Comparison of ENCODE assay signal across 1 cellular context in the genomic region with DNA sequence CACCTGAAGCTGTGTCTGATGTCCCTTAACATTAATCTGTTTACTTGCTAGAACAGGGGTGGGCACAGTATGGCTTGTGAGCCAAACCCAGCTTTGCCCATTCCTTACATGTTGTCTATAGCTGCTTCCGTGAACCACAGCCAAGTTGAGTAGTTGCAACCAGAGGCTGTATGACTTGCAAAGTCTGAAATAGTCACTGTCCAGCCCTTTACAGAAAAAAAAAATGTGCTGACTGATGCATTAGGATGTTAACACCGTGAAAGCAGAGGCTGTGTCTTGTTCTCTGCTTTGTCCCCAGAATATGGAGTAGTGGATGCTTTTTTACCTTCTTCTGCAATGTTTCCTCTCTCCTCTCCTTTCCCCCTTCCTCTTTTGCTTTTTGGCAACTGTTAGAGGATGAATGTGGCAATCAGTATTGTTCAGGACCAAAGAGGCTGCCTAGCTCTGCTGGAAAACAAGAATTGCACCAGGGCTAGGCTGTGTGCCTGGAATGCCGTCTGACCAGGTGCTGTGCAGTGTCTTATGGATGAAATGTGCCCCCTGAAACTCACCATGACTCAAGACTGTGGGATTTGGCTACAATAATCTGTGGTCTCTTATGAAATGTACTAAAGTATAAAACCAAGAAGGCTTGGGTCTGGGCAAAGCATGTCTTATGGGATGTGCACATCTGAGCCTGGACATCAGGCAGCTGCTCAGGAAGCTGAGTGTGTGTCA.
TF ChIP-seq lines count a peak whose summit lies in the region.

No MANE protein-coding gene starts in this region.

TF ChIP-seq in HepG2, 621 proteins besides CTCF, POLR2A, EP300 and RAD21 (continued from another document):
- TF ChIP-seq, protein P1, sequence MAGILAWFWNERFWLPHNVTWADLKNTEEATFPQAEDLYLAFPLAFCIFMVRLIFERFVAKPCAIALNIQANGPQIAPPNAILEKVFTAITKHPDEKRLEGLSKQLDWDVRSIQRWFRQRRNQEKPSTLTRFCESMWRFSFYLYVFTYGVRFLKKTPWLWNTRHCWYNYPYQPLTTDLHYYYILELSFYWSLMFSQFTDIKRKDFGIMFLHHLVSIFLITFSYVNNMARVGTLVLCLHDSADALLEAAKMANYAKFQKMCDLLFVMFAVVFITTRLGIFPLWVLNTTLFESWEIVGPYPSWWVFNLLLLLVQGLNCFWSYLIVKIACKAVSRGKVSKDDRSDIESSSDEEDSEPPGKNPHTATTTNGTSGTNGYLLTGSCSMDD (CRISPR knock-in tag; IDR thresholded peaks at IDR 0.05): no peak
- TF ChIP-seq, protein P2, sequence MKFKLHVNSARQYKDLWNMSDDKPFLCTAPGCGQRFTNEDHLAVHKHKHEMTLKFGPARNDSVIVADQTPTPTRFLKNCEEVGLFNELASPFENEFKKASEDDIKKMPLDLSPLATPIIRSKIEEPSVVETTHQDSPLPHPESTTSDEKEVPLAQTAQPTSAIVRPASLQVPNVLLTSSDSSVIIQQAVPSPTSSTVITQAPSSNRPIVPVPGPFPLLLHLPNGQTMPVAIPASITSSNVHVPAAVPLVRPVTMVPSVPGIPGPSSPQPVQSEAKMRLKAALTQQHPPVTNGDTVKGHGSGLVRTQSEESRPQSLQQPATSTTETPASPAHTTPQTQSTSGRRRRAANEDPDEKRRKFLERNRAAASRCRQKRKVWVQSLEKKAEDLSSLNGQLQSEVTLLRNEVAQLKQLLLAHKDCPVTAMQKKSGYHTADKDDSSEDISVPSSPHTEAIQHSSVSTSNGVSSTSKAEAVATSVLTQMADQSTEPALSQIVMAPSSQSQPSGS (CRISPR knock-in tag; IDR thresholded peaks at IDR 0.05): no peak
- TF ChIP-seq ARHGAP35 (CRISPR knock-in tag; IDR thresholded peaks at IDR 0.05; ENCODE audit: borderline replicate concordance): no peak
- TF ChIP-seq, protein P3, sequence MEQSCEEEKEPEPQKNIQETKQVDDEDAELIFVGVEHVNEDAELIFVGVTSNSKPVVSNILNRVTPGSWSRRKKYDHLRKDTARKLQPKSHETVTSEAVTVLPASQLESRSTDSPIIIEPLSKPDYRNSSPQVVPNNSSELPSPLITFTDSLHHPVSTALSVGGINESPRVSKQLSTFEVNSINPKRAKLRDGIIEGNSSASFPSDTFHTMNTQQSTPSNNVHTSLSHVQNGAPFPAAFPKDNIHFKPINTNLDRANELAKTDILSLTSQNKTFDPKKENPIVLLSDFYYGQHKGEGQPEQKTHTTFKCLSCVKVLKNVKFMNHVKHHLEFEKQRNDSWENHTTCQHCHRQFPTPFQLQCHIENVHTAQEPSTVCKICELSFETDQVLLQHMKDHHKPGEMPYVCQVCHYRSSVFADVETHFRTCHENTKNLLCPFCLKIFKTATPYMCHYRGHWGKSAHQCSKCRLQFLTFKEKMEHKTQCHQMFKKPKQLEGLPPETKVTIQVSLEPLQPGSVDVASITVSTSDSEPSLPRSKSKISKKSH (CRISPR knock-in tag; IDR thresholded peaks at IDR 0.05; ENCODE audit: borderline replicate concordance): no peak
- peak; percentile 60 to 80 for TF ChIP-seq MAFK (conservative IDR thresholded peaks at IDR 0.05 in 1 of 2, IDR thresholded peaks at IDR 0.05 in 1 of 2; ENCODE audit: low read length in 2 of 2)
- peak; percentile 53 for TF ChIP-seq MAFF (IDR thresholded peaks at IDR 0.05; ENCODE audit: low read depth, low read length)
- no peak for TF ChIP-seq ZFP91 (CRISPR knock-in tag; IDR thresholded peaks at IDR 0.05; ENCODE audit: borderline replicate concordance)
